In the genomic region with DNA sequence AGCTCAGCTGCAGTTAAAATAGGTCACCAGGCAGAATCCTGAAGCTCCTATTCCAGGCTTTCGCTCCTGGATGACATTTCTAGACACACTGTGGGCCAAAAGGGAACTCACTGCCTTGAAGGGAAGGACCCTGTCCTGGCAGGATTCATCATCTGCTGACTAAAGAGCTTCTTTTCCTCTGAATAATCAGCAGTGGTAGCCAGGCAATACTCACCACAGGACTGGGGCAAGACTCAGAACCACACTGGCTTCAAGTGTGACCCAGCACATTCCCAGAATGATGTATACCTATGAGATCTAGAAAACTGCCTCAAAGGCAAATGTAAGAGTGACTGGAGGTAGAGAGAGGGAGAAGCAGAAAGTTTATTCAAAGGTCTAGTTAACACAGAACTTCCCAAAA, we compare ENCODE assay signal across 1 cellular context.
TF ChIP-seq lines count a peak whose summit lies in the region.

No MANE protein-coding gene starts in this region.

TF ChIP-seq in IMR-90, 13 proteins besides CTCF, POLR2A, EP300 and RAD21:
- TF ChIP-seq, protein P1, sequence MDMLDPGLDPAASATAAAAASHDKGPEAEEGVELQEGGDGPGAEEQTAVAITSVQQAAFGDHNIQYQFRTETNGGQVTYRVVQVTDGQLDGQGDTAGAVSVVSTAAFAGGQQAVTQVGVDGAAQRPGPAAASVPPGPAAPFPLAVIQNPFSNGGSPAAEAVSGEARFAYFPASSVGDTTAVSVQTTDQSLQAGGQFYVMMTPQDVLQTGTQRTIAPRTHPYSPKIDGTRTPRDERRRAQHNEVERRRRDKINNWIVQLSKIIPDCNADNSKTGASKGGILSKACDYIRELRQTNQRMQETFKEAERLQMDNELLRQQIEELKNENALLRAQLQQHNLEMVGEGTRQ (IDR thresholded peaks at IDR 0.05; ENCODE audit: low read depth, low read length) = no peak
- TF ChIP-seq MXI1 (IDR thresholded peaks at IDR 0.05; ENCODE audit: borderline replicate concordance, low read depth, low read length) = no peak
- TF ChIP-seq MAZ (IDR thresholded peaks at IDR 0.05; ENCODE audit: borderline replicate concordance, low read depth, low read length) = no peak
- no peak for TF ChIP-seq MAFK (IDR thresholded peaks at IDR 0.05; ENCODE audit: low read depth, low read length)
- no peak for TF ChIP-seq CHD1 (IDR thresholded peaks at IDR 0.05; ENCODE audit: low read depth, low read length)
- TF ChIP-seq, protein P2, sequence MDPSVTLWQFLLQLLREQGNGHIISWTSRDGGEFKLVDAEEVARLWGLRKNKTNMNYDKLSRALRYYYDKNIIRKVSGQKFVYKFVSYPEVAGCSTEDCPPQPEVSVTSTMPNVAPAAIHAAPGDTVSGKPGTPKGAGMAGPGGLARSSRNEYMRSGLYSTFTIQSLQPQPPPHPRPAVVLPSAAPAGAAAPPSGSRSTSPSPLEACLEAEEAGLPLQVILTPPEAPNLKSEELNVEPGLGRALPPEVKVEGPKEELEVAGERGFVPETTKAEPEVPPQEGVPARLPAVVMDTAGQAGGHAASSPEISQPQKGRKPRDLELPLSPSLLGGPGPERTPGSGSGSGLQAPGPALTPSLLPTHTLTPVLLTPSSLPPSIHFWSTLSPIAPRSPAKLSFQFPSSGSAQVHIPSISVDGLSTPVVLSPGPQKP (IDR thresholded peaks at IDR 0.05; ENCODE audit: borderline replicate concordance, low read depth, low read length) = no peak
- no peak for TF ChIP-seq RCOR1 (IDR thresholded peaks at IDR 0.05; ENCODE audit: insufficient replicate concordance, low read length)
- TF ChIP-seq BHLHE40 (IDR thresholded peaks at IDR 0.05; ENCODE audit: low read depth, low read length) = no peak
- TF ChIP-seq FOS (IDR thresholded peaks at IDR 0.05; ENCODE audit: low read depth, low read length) = no peak
- TF ChIP-seq CEBPB (IDR thresholded peaks at IDR 0.05; ENCODE audit: low read depth, low read length) = no peak
- no peak for TF ChIP-seq RFX5 (IDR thresholded peaks at IDR 0.05; ENCODE audit: low read depth, low read length)
- TF ChIP-seq SMC3 (IDR thresholded peaks at IDR 0.05; ENCODE audit: low read depth, low read length) = no peak
- no peak for TF ChIP-seq NFE2L2 (IDR thresholded peaks at IDR 0.05; ENCODE audit: low read depth, low read length)
